Comparison of ENCODE assay signal across 14 cellular contexts in genomic region chr9:37730840-37731239, GRCh38.
DNase-seq lines count a peak whose midpoint lies in the region; TF ChIP-seq lines count a peak whose summit lies in the region.
"Had no signal": no experiment of that assay in that cellular context is flagged by ENCODE, and none has a peak within 500 bp of the region (broad histone marks: within the 10 kb centered on the region; RNA-seq: fewer than 3 reads in every experiment).

No MANE protein-coding gene starts in this region.

- H3K9me3 ChIP-seq in WERI-Rb-1 (ENCODE audit: severe bottlenecking): no peaks in the 10 kb centered on the region
- H3K9me3 ChIP-seq in iPS-18a (ENCODE audit: control insufficient read depth, low read depth, low read length): no peaks in the 10 kb centered on the region
- H3K9me3 ChIP-seq: HAP-1 had no signal

- H3K27ac ChIP-seq in WERI-Rb-1: peak overlapping the region; percentile 77; the same call in 1 of the 2 replicates
- no peak overlapping the region for H3K27ac ChIP-seq in iPS-18a (ENCODE audit: low read length)
- H3K27ac ChIP-seq: GM23248 had no signal

- TF ChIP-seq CTCF in WERI-Rb-1 (IDR thresholded peaks at IDR 0.05; ENCODE audit: low read depth, low read length): no peak

- H3K27me3 ChIP-seq in WERI-Rb-1 (ENCODE audit: insufficient read depth, low read depth, severe bottlenecking) (no peaks in the 10 kb centered on the region), iPS-18a (ENCODE audit: control insufficient read depth, insufficient read depth, low read length) (no peaks in the 10 kb centered on the region)

- no peak overlapping the region for H3K9ac ChIP-seq in iPS-18a (ENCODE audit: low read length)
- H3K9ac ChIP-seq: GM23248 had no signal

- H3K4me3 ChIP-seq in WERI-Rb-1 (ENCODE audit: low read depth, low read length): no peak overlapping the region
- H3K4me3 ChIP-seq in iPS-18a (ENCODE audit: low read length): peak overlapping the region; percentile 18
- H3K4me3 ChIP-seq: GM23248, HAP-1 had no signal

- DNase-seq in NCI-H82 (lab: John Stamatoyannopoulos, UW) (peak; percentile 8), NCI-H82 treated with DMSO at 0.1 percent for 48 hours (lab: John Stamatoyannopoulos, UW; ENCODE audit: unreplicated experiment) (no peak), WERI-Rb-1 (no peak), superior temporal gyrus (ENCODE audit: extremely low spot score) (no peak), posterior cingulate gyrus (no peak), hippocampal formation (lab: John Stamatoyannopoulos, UW) (no peak), SHP77 (lab: John Stamatoyannopoulos, UW) (no peak)
- DNase-seq: C1 segment of cervical spinal cord; CD4-positive, alpha-beta memory T cell; DMS153; DMS79 treated with DMSO at 0.1 percent for 48 hours had no signal

- peaks cover 63% of the 10 kb centered on the region for H3K36me3 ChIP-seq in WERI-Rb-1
- no peaks in the 10 kb centered on the region for H3K36me3 ChIP-seq in iPS-18a (ENCODE audit: control insufficient read depth, low read depth, low read length)
- H3K36me3 ChIP-seq: HAP-1 had no signal

- intact Hi-C loops in posterior cingulate gyrus (cut with DNase I): loop anchor here (10.0 kb wide), 1 partner anchor 56 kb away; no protein-coding TSS in a partner anchor

- peaks cover 12% of the 10 kb centered on the region for H3K4me1 ChIP-seq in iPS-18a (ENCODE audit: control insufficient read depth, low read depth, low read length)
- H3K4me1 ChIP-seq: HAP-1 had no signal
